8 cellular contexts compared by ENCODE assay signal in the genomic region with DNA sequence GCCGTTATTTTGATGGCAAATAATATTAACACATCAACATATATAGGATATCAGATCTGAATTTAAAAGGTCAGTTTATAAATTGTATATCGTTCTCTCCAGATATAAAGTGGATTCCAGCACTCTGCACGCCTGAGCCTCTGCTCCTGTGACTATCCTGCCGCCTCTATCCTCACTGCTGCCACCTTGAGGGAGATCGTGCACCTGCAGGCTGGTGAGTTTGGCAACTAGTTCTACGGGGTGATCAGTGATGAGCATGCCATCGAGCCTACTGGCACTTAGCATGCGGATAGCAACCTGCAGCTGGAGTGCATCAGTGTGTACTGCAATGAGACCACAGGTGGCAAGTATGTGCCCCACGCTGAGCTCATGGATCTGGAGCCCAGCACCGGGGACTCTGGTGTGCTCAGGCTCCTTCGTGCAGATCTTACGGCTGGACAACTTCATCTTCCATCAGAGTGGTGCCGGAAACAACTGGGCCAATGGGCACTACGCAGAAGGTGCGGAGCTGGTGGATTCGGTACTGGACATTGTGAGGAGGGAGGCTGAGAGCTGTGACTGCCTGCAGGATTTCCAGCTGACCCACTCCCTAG.
DNase-seq lines count a peak whose midpoint lies in the region; ATAC-seq and TF ChIP-seq lines count a peak whose summit lies in the region.

No MANE protein-coding gene starts in this region.

- no peak overlapping the region for H3K4me3 ChIP-seq in OCI-LY7 (ENCODE audit: low read depth, low read length, poor library complexity, severe bottlenecking)
- no peak overlapping the region for H3K4me3 ChIP-seq in fibroblast of pulmonary artery (replicated peaks; ENCODE audit: low read depth, low read length)
- H3K4me3 ChIP-seq in suprapubic skin, result no peak overlapping the region

- ATAC-seq in GM19395 (IDR thresholded peaks at IDR 0.05; ENCODE audit: unreplicated experiment) (peak; percentile 99), HG03432 (IDR thresholded peaks at IDR 0.05; ENCODE audit: unreplicated experiment) (peak; percentile 98)
- peak; percentile 78 to 91 for ATAC-seq in activated T-cell treated with anti-CD3 and anti-CD28 coated beads, Interleukin-2, amount 50 U/mL, for 4 hours

- no peaks in the 10 kb centered on the region for H3K4me1 ChIP-seq in OCI-LY7 (ENCODE audit: insufficient read depth, low read length, poor library complexity, severe bottlenecking)
- peaks cover 3% of the 10 kb centered on the region for H3K4me1 ChIP-seq in suprapubic skin

- DNase-seq in Calu3, result peak; percentile 75
- DNase-seq in OCI-LY7 (ENCODE audit: low spot score), result peak; percentile 49
- peak; percentile 54 for DNase-seq in activated T-cell treated with anti-CD3 and anti-CD28 coated beads, Interleukin-2, amount 50 U/mL, for 4 hours
- DNase-seq in fibroblast of pulmonary artery (ENCODE audit: low read depth), result peak; percentile 64
- peak in 36 of 56 donors; percentile 1 to 62 (median 18) for DNase-seq in nucleus accumbens (lab: John Stamatoyannopoulos, UW)
- peak; percentile 70 to 76 for DNase-seq in suprapubic skin (ENCODE audit: low spot score in 2 of 2)

- TF ChIP-seq POLR2A in suprapubic skin (IDR thresholded peaks at IDR 0.05), result no peak

- H3K36me3 ChIP-seq in OCI-LY7 (ENCODE audit: insufficient read depth, low read length) (no peaks in the 10 kb centered on the region), suprapubic skin (no peaks in the 10 kb centered on the region)

- no peak overlapping the region for H3K27ac Mint-ChIP-seq in Calu3 (ENCODE audit: unreplicated experiment)

- H3K36me3 Mint-ChIP-seq in Calu3 (ENCODE audit: insufficient read depth, unreplicated experiment), result no peaks in the 10 kb centered on the region
- H3K36me3 Mint-ChIP-seq in activated T-cell treated with anti-CD3 and anti-CD28 coated beads, Interleukin-2, amount 50 U/mL, for 4 hours (ENCODE audit: insufficient read depth), result no peaks in the 10 kb centered on the region

- H4K20me1 ChIP-seq in OCI-LY7 (ENCODE audit: insufficient read depth, low read length), result no peaks in the 10 kb centered on the region

- H3K27me3 ChIP-seq in suprapubic skin, result no peaks in the 10 kb centered on the region

- POLR2A ChIA-PET in OCI-LY7 (lab: Charles Lee), result interaction anchor here (0.5 kb wide), 1 partner anchor 1618 kb away, joined by 3 read pairs; no protein-coding TSS in a partner anchor

- TF ChIP-seq CTCF in Calu3 (IDR thresholded peaks at IDR 0.05; ENCODE audit: unreplicated experiment) (peak; percentile 51), OCI-LY7 (conservative IDR thresholded peaks at IDR 0.05; ENCODE audit: low read length) (peak; percentile 88), fibroblast of pulmonary artery (IDR thresholded peaks at IDR 0.05; ENCODE audit: low read length, missing control alignments) (peak; percentile 99), suprapubic skin (IDR thresholded peaks at IDR 0.05) (peak in 1 of 2 donors; percentile 82)

- no peak overlapping the region for H3K4me3 Mint-ChIP-seq in Calu3 (ENCODE audit: low read depth, unreplicated experiment)
- no peak overlapping the region for H3K4me3 Mint-ChIP-seq in activated T-cell treated with anti-CD3 and anti-CD28 coated beads, Interleukin-2, amount 50 U/mL, for 4 hours

- H3K27me3 Mint-ChIP-seq in Calu3 (ENCODE audit: unreplicated experiment), result peaks cover 13% of the 10 kb centered on the region
- H3K27me3 Mint-ChIP-seq in activated T-cell treated with anti-CD3 and anti-CD28 coated beads, Interleukin-2, amount 50 U/mL, for 4 hours (ENCODE audit: low read depth), result peaks cover 17% of the 10 kb centered on the region

- H3K9me3 ChIP-seq in OCI-LY7 (ENCODE audit: low read length) (no peaks in the 10 kb centered on the region), suprapubic skin (no peaks in the 10 kb centered on the region)

- H3K4me1 Mint-ChIP-seq in Calu3 (ENCODE audit: low read depth, unreplicated experiment), result no peaks in the 10 kb centered on the region
- no peaks in the 10 kb centered on the region for H3K4me1 Mint-ChIP-seq in activated T-cell treated with anti-CD3 and anti-CD28 coated beads, Interleukin-2, amount 50 U/mL, for 4 hours (ENCODE audit: low read depth)

- intact Hi-C loops in Calu3 (cut with micrococcal nuclease; ENCODE audit: unreplicated experiment) (loop anchor here (5.0 kb wide), 1 partner anchor 151 kb away; no protein-coding TSS in a partner anchor), OCI-LY7 (cut with micrococcal nuclease; ENCODE audit: unreplicated experiment) (no loop called here)

- BruUV-seq in Calu3 (replicated peaks; lab: Mats Ljungman, UMichigan) (no TSS peak), OCI-LY7 (replicated peaks; lab: Mats Ljungman, UMichigan) (no TSS peak)

- H3K79me2 ChIP-seq in OCI-LY7 (ENCODE audit: insufficient read depth, low read depth, low read length), result no peaks in the 10 kb centered on the region

- CTCF ChIA-PET in Calu3 (lab: Charles Lee), result no interaction called here
- CTCF ChIA-PET in OCI-LY7 (lab: Charles Lee; ENCODE audit: unreplicated experiment), result no interaction called here

- TF ChIP-seq EP300 in suprapubic skin (IDR thresholded peaks at IDR 0.05), result no peak

- H3K4me2 ChIP-seq in OCI-LY7 (ENCODE audit: low read length), result no peak overlapping the region

- H3K27ac ChIP-seq in OCI-LY7 (ENCODE audit: low read depth, low read length, poor library complexity, severe bottlenecking), result no peak overlapping the region
- no peak overlapping the region for H3K27ac ChIP-seq in suprapubic skin

- no peaks in the 10 kb centered on the region for H3K9me3 Mint-ChIP-seq in Calu3 (ENCODE audit: low read depth, unreplicated experiment)
- no peaks in the 10 kb centered on the region for H3K9me3 Mint-ChIP-seq in activated T-cell treated with anti-CD3 and anti-CD28 coated beads, Interleukin-2, amount 50 U/mL, for 4 hours

- WGBS in suprapubic skin, result 49% methylated on average over 12 of the region's 16 CpGs

- no peak overlapping the region for H2AFZ ChIP-seq in OCI-LY7 (ENCODE audit: low read length)

- no peaks in the 10 kb centered on the region for H3K9me2 ChIP-seq in OCI-LY7 (ENCODE audit: insufficient read depth, low read length)

Comparison
In these comparisons a context has a peak if more than half of its experiments do, and no peak if none do; other contexts are left out.
1. DNase-seq: peak in every context shown above with its lines; median percentile 75 in Calu3; 73 in suprapubic skin; 64 in fibroblast of pulmonary artery; 54 in activated T-cell treated with anti-CD3 and anti-CD28 coated beads, Interleukin-2, amount 50 U/mL, for 4 hours; 49 in OCI-LY7; 18 in nucleus accumbens.